ENCODE assay signal across 1 cellular context in genomic region chr3:197003461-197004385, GRCh38.
TF ChIP-seq lines count a peak whose summit lies in the region.

No MANE protein-coding gene starts in this region.

TF ChIP-seq in WTC11, 78 proteins besides CTCF, POLR2A, EP300 and RAD21 (continued from another document):
- TF ChIP-seq ZBTB43 (CRISPR knock-in tag; IDR thresholded peaks at IDR 0.05) = no peak
- no peak for TF ChIP-seq AFF4 (CRISPR knock-in tag; IDR thresholded peaks at IDR 0.05; ENCODE audit: borderline replicate concordance)
- TF ChIP-seq KAT7 (CRISPR knock-in tag; IDR thresholded peaks at IDR 0.05; ENCODE audit: borderline replicate concordance) = no peak
- TF ChIP-seq HMGXB4 (CRISPR knock-in tag; IDR thresholded peaks at IDR 0.05) = no peak; the same call in 1 of the 2 replicates
TF ChIP-seq in WTC11: peak in this region for 0.
